In genomic region chr1:24279590-24280232, GRCh38 we compare ENCODE assay signal across 17 cellular contexts. TPM values are rescaled to one million over a fixed set of nuclear protein-coding genes. Genes with fewer than 3 reads are reported as not detected.
DNase-seq lines count a peak whose midpoint lies in the region; ATAC-seq, FAIRE-seq and TF ChIP-seq lines count a peak whose summit lies in the region.
"Had no signal": no experiment of that assay in that cellular context is flagged by ENCODE, and none has a peak within 500 bp of the region (broad histone marks: within the 10 kb centered on the region; RNA-seq: fewer than 3 reads in every experiment).

No MANE protein-coding gene starts in this region.

- H3K4me3 Mint-ChIP-seq in Calu3 (ENCODE audit: low read depth, unreplicated experiment): peak overlapping the region; percentile 22
- H3K4me3 Mint-ChIP-seq: CD8-positive, alpha-beta T cell had no signal

- peaks cover 0 to 22% (median 0%) of the 10 kb centered on the region in 4 donors for H3K4me1 ChIP-seq in right lobe of liver
- H3K4me1 ChIP-seq: BLaER1, HAP-1 had no signal

- H3K36me3 ChIP-seq in bronchial epithelial cell (ENCODE audit: control insufficient read depth, insufficient read depth, low read length) (no peaks in the 10 kb centered on the region), right lobe of liver (no peaks in the 10 kb centered on the region)
- H3K36me3 ChIP-seq: BLaER1, HAP-1 had no signal

- no peaks in the 10 kb centered on the region for H3K27me3 ChIP-seq in bronchial epithelial cell (ENCODE audit: control insufficient read depth, insufficient read depth, low read length)
- H3K27me3 ChIP-seq in right lobe of liver: no peaks in the 10 kb centered on the region
- H3K27me3 ChIP-seq: BLaER1 had no signal

- H3K9me3 Mint-ChIP-seq in Calu3 (ENCODE audit: low read depth, unreplicated experiment): no peaks in the 10 kb centered on the region
- H3K9me3 Mint-ChIP-seq: CD8-positive, alpha-beta T cell had no signal

- CTCF ChIA-PET in Calu3 (lab: Charles Lee): no interaction called here

- TF ChIP-seq POLR2A in right lobe of liver (IDR thresholded peaks at IDR 0.05): no peak

- no peak overlapping the region for H3K4me3 ChIP-seq in bronchial epithelial cell (ENCODE audit: low read depth, low read length)
- no peak overlapping the region for H3K4me3 ChIP-seq in right lobe of liver
- H3K4me3 ChIP-seq: A549, BLaER1, GM23248, HAP-1 had no signal

- H3K4me1 Mint-ChIP-seq in Calu3 (ENCODE audit: low read depth, unreplicated experiment): peaks cover 36% of the 10 kb centered on the region

- intact Hi-C loops in Calu3 (cut with micrococcal nuclease; ENCODE audit: unreplicated experiment): loop anchor here (5.0 kb wide), 1 partner anchor 77 kb away; no protein-coding TSS in a partner anchor
- intact Hi-C loops in right lobe of liver (cut with DNase I): no loop called here

- H3K27ac Mint-ChIP-seq in Calu3 (ENCODE audit: unreplicated experiment): peak overlapping the region; percentile 63
- H3K27ac Mint-ChIP-seq: CD8-positive, alpha-beta T cell had no signal

- no TSS peak for BruUV-seq in Calu3 (replicated peaks; lab: Mats Ljungman, UMichigan)

- 56% methylated on average over 4 of the region's 5 CpGs for WGBS in right lobe of liver (ENCODE audit: insufficient coverage, low coverage, low lambda C conversion rate, missing lambda C conversion rate)

- no peaks in the 10 kb centered on the region for H3K27me3 Mint-ChIP-seq in Calu3 (ENCODE audit: unreplicated experiment)

- H3K36me3 Mint-ChIP-seq in Calu3 (ENCODE audit: insufficient read depth, unreplicated experiment): peaks cover 6% of the 10 kb centered on the region
- H3K36me3 Mint-ChIP-seq: CD8-positive, alpha-beta T cell had no signal

- peak in 3 of 4 donors; percentile 30 to 62 (median 33) for ATAC-seq in right lobe of liver
- ATAC-seq: A549; CD8-positive, alpha-beta T cell had no signal

- H3K9me3 ChIP-seq in right lobe of liver: no peaks in the 10 kb centered on the region
- H3K9me3 ChIP-seq: HAP-1 had no signal

- TF ChIP-seq CTCF in Calu3 (IDR thresholded peaks at IDR 0.05; ENCODE audit: unreplicated experiment) (no peak), bronchial epithelial cell (IDR thresholded peaks at IDR 0.05; ENCODE audit: insufficient read depth, low read length, severe bottlenecking) (no peak), right lobe of liver (IDR thresholded peaks at IDR 0.05) (no peak)

- peak; percentile 13 for FAIRE-seq in bronchial epithelial cell (lab: Jason Lieb, UNC)
- no peak for FAIRE-seq in RCC 7860 (lab: Jason Lieb, UNC)
- FAIRE-seq: A549, G401.6, GM12891 had no signal

- H3K27ac ChIP-seq in right lobe of liver: no peak overlapping the region
- H3K27ac ChIP-seq: 22Rv1, BLaER1, GM23248 had no signal

- DNase-seq in NCI-H1417 (lab: John Stamatoyannopoulos, UW) (peak in 2 of 3 experiments; percentile 9 to 41), NCI-H1417 treated with DMSO at 0.1 percent for 48 hours (lab: John Stamatoyannopoulos, UW) (no peak), Calu3 (peak; percentile 29), bronchial epithelial cell (ENCODE audit: low read depth) (no peak), right lobe of liver (no peak), RCC 7860 (ENCODE audit: low spot score) (no peak), putamen (ENCODE audit: low spot score) (no peak)
- DNase-seq: CD8-positive, alpha-beta T cell; DMS 273 treated with DMSO at 0.1 percent for 48 hours; GM23248 had no signal

RNA-seq across cellular contexts. Expression of gene GRHL3, which starts 39.4 kb away (rescaled TPM):
- total RNA-seq in Calu3 (2022): 1.4 and 2.9 TPM in 2 replicates
- total RNA-seq in bronchial epithelial cell: 20.5 and 49.8 TPM in 2 replicates
- total RNA-seq in right lobe of liver: under 1 TPM in 5 of 6 experiments, not detected in 1; 0.20 to 1.00 (median 0.26) TPM
- total RNA-seq: CD8-positive, alpha-beta T cell; GM23248; H4 had no signal

Comparison
In these comparisons a context has a peak if more than half of its experiments do, and no peak if none do; other contexts are left out.
1. DNase-seq: peak in NCI-H1417 (2 of 3) and Calu3 (single experiment); none in NCI-H1417 treated with DMSO at 0.1 percent for 48 hours (single experiment), bronchial epithelial cell (single experiment), right lobe of liver (0 of 3), RCC 7860 (single experiment) and putamen (single experiment).